ENCODE assay signal across 11 cellular contexts in genomic region chr22:46854125-46854870, GRCh38.
DNase-seq lines count a peak whose midpoint lies in the region; ATAC-seq and TF ChIP-seq lines count a peak whose summit lies in the region.
"Had no signal": no experiment of that assay in that cellular context is flagged by ENCODE, and none has a peak within 500 bp of the region (broad histone marks: within the 10 kb centered on the region; RNA-seq: fewer than 3 reads in every experiment).

No MANE protein-coding gene starts in this region.

- DNase-seq in GF-D8 (lab: John Stamatoyannopoulos, UW) (peak; percentile 33), T-cell (no peak), left ventricle myocardium superior (peak; percentile 47), omental fat pad (ENCODE audit: low spot score) (no peak), SHP77 (lab: John Stamatoyannopoulos, UW) (no peak), 8988T (no peak), NCI-H345 (lab: John Stamatoyannopoulos, UW) (no peak)
- no peak for DNase-seq in activated CD4-positive, alpha-beta T cell treated with anti-CD3 and anti-CD28 coated beads, Interleukin-2, amount 50 U/mL, for 1 hour
- DNase-seq: NCI-H226, ovary had no signal

- H3K9me3 Mint-ChIP-seq in T-cell = no peaks in the 10 kb centered on the region
- H3K9me3 Mint-ChIP-seq: IgD-negative memory B cell had no signal

- H3K4me3 Mint-ChIP-seq in T-cell = no peak overlapping the region

- H3K4me1 Mint-ChIP-seq in T-cell = peaks cover 40 to 50% (median 44%) of the 10 kb centered on the region in 3 donors

- peak overlapping the region; percentile 4 for H3K27ac Mint-ChIP-seq in T-cell

- peaks cover 40% of the 10 kb centered on the region for H3K36me3 Mint-ChIP-seq in T-cell

- CTCF ChIA-PET in T-cell (lab: Charles Lee) = no interaction called here

- ATAC-seq in T-cell (replicated peaks in 1 of 4) (no peak), left ventricle myocardium superior (peak; percentile 85), omental fat pad (ENCODE audit: low FRiP score) (peak; percentile 71)

- no peak for TF ChIP-seq CTCF in omental fat pad (IDR thresholded peaks at IDR 0.05)

- intact Hi-C loops in left ventricle myocardium superior (cut with micrococcal nuclease) = no loop called here

- H3K27me3 Mint-ChIP-seq in T-cell = no peaks in the 10 kb centered on the region
- H3K27me3 Mint-ChIP-seq: IgD-negative memory B cell had no signal

- POLR2A ChIA-PET in T-cell (lab: Charles Lee) = no interaction called here

Comparison
In these comparisons a context has a peak if more than half of its experiments do, and no peak if none do; other contexts are left out.
1. DNase-seq: peak in GF-D8 (single experiment) and left ventricle myocardium superior (single experiment); none in T-cell (0 of 34), omental fat pad (single experiment), SHP77 (0 of 2), activated CD4-positive, alpha-beta T cell treated with anti-CD3 and anti-CD28 coated beads, Interleukin-2, amount 50 U/mL, for 1 hour (single experiment), 8988T (single experiment) and NCI-H345 (single experiment).
2. ATAC-seq: peak in left ventricle myocardium superior (single experiment) and omental fat pad (single experiment); none in T-cell (0 of 4).